In the genomic region with DNA sequence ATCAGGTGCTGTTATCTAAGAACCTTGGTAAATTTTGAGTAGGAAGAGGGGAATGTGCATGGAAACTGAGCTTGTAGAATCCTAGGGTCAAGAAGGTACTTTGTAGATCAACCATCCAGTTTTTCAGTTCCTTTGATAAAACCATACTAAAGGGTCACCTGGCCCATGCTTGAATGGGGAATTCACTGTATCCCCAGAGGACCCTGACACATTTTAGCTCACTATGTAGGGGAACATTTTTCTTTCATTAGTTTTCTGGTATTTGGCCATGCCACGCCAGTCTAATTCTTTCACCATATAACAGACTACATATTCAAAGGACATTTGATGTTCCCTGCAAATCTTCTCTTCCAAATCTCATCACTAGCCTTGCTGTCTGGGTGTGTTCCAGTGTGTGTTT, we compare ENCODE assay signal across 25 cellular contexts.
"Had no signal": no experiment of that assay in that cellular context is flagged by ENCODE, and none has a peak within 500 bp of the region (broad histone marks: within the 10 kb centered on the region; RNA-seq: fewer than 3 reads in every experiment).

No MANE protein-coding gene starts in this region.

- DNase-seq: effector CD8-positive, alpha-beta T cell; endodermal cell; foreskin fibroblast; gastrocnemius medialis; head of caudate nucleus; left cardiac atrium; left lung; naive thymus-derived CD8-positive, alpha-beta T cell; nephron progenitor cell; nucleus accumbens; ovary; posterior cingulate gyrus; psoas muscle; right cardiac atrium; sigmoid colon; stimulated activated CD4-positive, alpha-beta T cell treated with anti-CD3 and anti-CD28 coated beads, Interleukin-2, amount 100 ng/mL, for 24 hours; stimulated activated CD4-positive, alpha-beta T cell treated with anti-CD3 and anti-CD28 coated beads, Interleukin-4, amount 100 ng/mL, for 24 hours had no signal

- H3K27me3 ChIP-seq: gastrocnemius medialis, left lung, ovary, sigmoid colon, tibial nerve, vagina had no signal

- H3K27me3 Mint-ChIP-seq: dendritic cell treated with granulocyte-macrophage colony-stimulating factor and Interleukin-4, amounts not matched to agents 40 ng/mL and 50 ng/mL, for 4 days; naive thymus-derived CD8-positive, alpha-beta T cell; stimulated activated naive CD8-positive, alpha-beta T cell treated with anti-CD3 and anti-CD28 coated beads, Interleukin-15, Interleukin-2, amounts not matched to agents 100 ng/mL and 50 ng/mL, for 24 hours had no signal

- H3K36me3 Mint-ChIP-seq: naive thymus-derived CD8-positive, alpha-beta T cell; stimulated activated effector memory CD8-positive, alpha-beta T cell treated with anti-CD3 and anti-CD28 coated beads, Interleukin-12 subunit alpha, Interleukin-12 subunit beta, amount 100 ng/mL, for 72 hours had no signal

- H3K4me3 Mint-ChIP-seq: dendritic cell treated with granulocyte-macrophage colony-stimulating factor and Interleukin-4, amounts not matched to agents 40 ng/mL and 50 ng/mL, for 4 days; endodermal cell; naive thymus-derived CD8-positive, alpha-beta T cell; nephron progenitor cell; stimulated activated effector memory CD8-positive, alpha-beta T cell treated with anti-CD3 and anti-CD28 coated beads, Interleukin-12 subunit alpha, Interleukin-12 subunit beta, amount 100 ng/mL, for 72 hours; stimulated activated naive CD8-positive, alpha-beta T cell treated with anti-CD3 and anti-CD28 coated beads, Interleukin-15, Interleukin-2, amounts not matched to agents 100 ng/mL and 50 ng/mL, for 24 hours had no signal

- H3K27ac ChIP-seq: epithelial cell of prostate, gastrocnemius medialis, left lung, ovary, psoas muscle, vagina had no signal

- H3K27ac Mint-ChIP-seq: dendritic cell treated with granulocyte-macrophage colony-stimulating factor and Interleukin-4, amounts not matched to agents 40 ng/mL and 50 ng/mL, for 4 days; endodermal cell; nephron progenitor cell; stimulated activated effector memory CD8-positive, alpha-beta T cell treated with anti-CD3 and anti-CD28 coated beads, Interleukin-12 subunit alpha, Interleukin-12 subunit beta, amount 100 ng/mL, for 72 hours; stimulated activated naive CD8-positive, alpha-beta T cell treated with anti-CD3 and anti-CD28 coated beads, Interleukin-15, Interleukin-2, amounts not matched to agents 100 ng/mL and 50 ng/mL, for 24 hours had no signal

- H3K4me3 ChIP-seq: gastrocnemius medialis, left lung, ovary, psoas muscle, sigmoid colon, tibial nerve, vagina had no signal

- ATAC-seq: esophagus mucosa; gastrocnemius medialis; left cardiac atrium; left lung; naive thymus-derived CD8-positive, alpha-beta T cell; psoas muscle; stimulated activated effector memory CD8-positive, alpha-beta T cell treated with anti-CD3 and anti-CD28 coated beads, Interleukin-12 subunit alpha, Interleukin-12 subunit beta, amount 100 ng/mL, for 72 hours had no signal

- H3K9me3 ChIP-seq: gastrocnemius medialis, left lung, ovary, psoas muscle, sigmoid colon, thoracic aorta, tibial nerve, vagina had no signal

- H3K4me1 ChIP-seq: gastrocnemius medialis, left lung had no signal

- H3K36me3 ChIP-seq: gastrocnemius medialis, left lung, ovary, sigmoid colon, thoracic aorta, tibial nerve, vagina had no signal

- H3K9me3 Mint-ChIP-seq: dendritic cell treated with granulocyte-macrophage colony-stimulating factor and Interleukin-4, amounts not matched to agents 40 ng/mL and 50 ng/mL, for 4 days; endodermal cell; naive thymus-derived CD8-positive, alpha-beta T cell; nephron progenitor cell; stimulated activated effector memory CD8-positive, alpha-beta T cell treated with anti-CD3 and anti-CD28 coated beads, Interleukin-12 subunit alpha, Interleukin-12 subunit beta, amount 100 ng/mL, for 72 hours; stimulated activated naive CD8-positive, alpha-beta T cell treated with anti-CD3 and anti-CD28 coated beads, Interleukin-15, Interleukin-2, amounts not matched to agents 100 ng/mL and 50 ng/mL, for 24 hours had no signal
